Comparison of ENCODE assay signal across 9 cellular contexts in the genomic region with DNA sequence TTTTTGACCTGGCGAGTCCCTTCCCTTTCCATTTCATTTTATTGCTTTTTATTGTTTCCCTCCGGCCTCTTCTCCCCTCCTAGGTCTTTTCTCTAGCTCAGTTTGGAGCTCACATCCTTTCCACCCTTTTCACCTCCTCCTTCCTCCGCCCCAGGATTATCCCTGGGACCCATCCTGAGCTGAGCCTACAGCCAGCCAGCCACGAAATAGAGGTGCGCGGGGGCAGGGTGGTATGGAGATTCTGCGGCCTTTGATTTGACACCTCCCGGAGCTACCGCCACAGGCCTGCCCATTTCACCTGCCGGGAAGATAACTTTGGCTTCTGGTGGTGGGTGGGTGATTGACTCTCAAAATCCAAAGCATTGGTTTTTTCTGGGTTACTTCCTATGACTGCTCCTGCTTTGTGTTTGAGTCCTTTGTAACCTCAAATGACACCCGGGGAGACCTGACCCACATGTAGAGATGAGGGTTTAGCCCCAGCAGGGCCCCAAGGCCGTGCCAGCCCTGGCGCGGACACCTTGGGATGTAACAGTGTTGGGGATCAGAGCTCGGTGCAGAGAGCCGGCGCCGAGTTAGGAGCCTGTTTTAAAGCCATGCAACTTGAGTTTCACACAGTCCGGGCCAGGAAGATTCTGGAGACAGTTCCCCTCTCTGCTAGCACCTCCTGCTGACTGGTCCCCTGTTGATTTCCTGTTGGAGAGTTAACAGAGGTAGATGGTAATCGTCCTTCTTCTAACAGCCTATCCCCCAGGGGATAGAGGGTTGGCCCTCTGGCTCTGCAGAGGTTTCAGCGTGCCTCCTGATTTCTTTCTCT. TPM values are rescaled to one million over a fixed set of nuclear protein-coding genes. Genes with fewer than 3 reads are reported as not detected.
DNase-seq lines count a peak whose midpoint lies in the region; ATAC-seq, FAIRE-seq and TF ChIP-seq lines count a peak whose summit lies in the region.
"Had no signal": no experiment of that assay in that cellular context is flagged by ENCODE, and none has a peak within 500 bp of the region (broad histone marks: within the 10 kb centered on the region; RNA-seq: fewer than 3 reads in every experiment).

No MANE protein-coding gene starts in this region.

- dilution Hi-C loops in endothelial cell of umbilical vein (cut with MboI; ENCODE audit: extremely low pct_ligation_motif_present, low sequenced_read_pairs) = no loop called here

- TF ChIP-seq CTCF in endothelial cell of umbilical vein (IDR thresholded peaks at IDR 0.05; ENCODE audit: extremely low read depth in 1 of 2, insufficient read depth in 1 of 2, low read depth in 1 of 2, low read length in 2 of 2) = peak in 1 of 2 donors; percentile 22

- ATAC-seq in Right ventricle myocardium superior (ENCODE audit: poor library complexity) = no peak
- no peak for ATAC-seq in naive thymus-derived CD8-positive, alpha-beta T cell

- H3K79me2 ChIP-seq in endothelial cell of umbilical vein (ENCODE audit: control insufficient read depth, insufficient read depth, low read length) = peaks cover 65% of the 10 kb centered on the region

- peaks cover 22% of the 10 kb centered on the region for H3K27me3 Mint-ChIP-seq in IgD-negative memory B cell
- H3K27me3 Mint-ChIP-seq in activated CD4-positive, alpha-beta T cell treated with anti-CD3 and anti-CD28 coated beads, Interleukin-2, amount 10 ng/mL, durations not matched to agents 24 days and 14 days = no peaks in the 10 kb centered on the region
- peaks cover 0 to 28% (median 10%) of the 10 kb centered on the region in 5 donors for H3K27me3 Mint-ChIP-seq in naive thymus-derived CD8-positive, alpha-beta T cell

- TSS peak; percentile 34 for BruUV-seq in endothelial cell of umbilical vein (replicated peaks; lab: Mats Ljungman, UMichigan)

- no peaks in the 10 kb centered on the region for H3K36me3 ChIP-seq in endothelial cell of umbilical vein (ENCODE audit: control insufficient read depth in 2 of 2, extremely low read depth in 1 of 2, insufficient read depth in 2 of 2, low read length in 2 of 2)

- POLR2A ChIA-PET in endothelial cell of umbilical vein (lab: Charles Lee) = interaction anchor here (0.6 to 1.6 kb wide), 8 partner anchors 23 to 146 kb away, joined by 3 to 4 read pairs (median 3); no protein-coding TSS in a partner anchor
- POLR2A ChIA-PET in naive thymus-derived CD8-positive, alpha-beta T cell (lab: Charles Lee) = interaction anchor here (0.6 to 1.6 kb wide), 3 partner anchors 69 to 288 kb away, joined by 3 to 5 read pairs (median 4); a partner anchor contains a TSS

- H3K9me3 ChIP-seq in endothelial cell of umbilical vein (replicated peaks; ENCODE audit: control insufficient read depth, insufficient read depth, low read length) = no peaks in the 10 kb centered on the region

- peaks cover 29 to 48% (median 48%) of the 10 kb centered on the region in 3 donors for H3K4me1 Mint-ChIP-seq in IgD-negative memory B cell
- H3K4me1 Mint-ChIP-seq in activated CD4-positive, alpha-beta T cell treated with anti-CD3 and anti-CD28 coated beads, Interleukin-2, amount 10 ng/mL, durations not matched to agents 24 days and 14 days = peaks cover 60% of the 10 kb centered on the region
- peaks cover 24 to 72% (median 61%) of the 10 kb centered on the region in 4 donors for H3K4me1 Mint-ChIP-seq in naive thymus-derived CD8-positive, alpha-beta T cell

- H3K4me1 ChIP-seq in endothelial cell of umbilical vein (ENCODE audit: control insufficient read depth, extremely low read depth, insufficient read depth, low read length) = peaks cover 64% of the 10 kb centered on the region

- peaks cover 1% of the 10 kb centered on the region for H3K36me3 Mint-ChIP-seq in IgD-negative memory B cell
- H3K36me3 Mint-ChIP-seq in activated CD4-positive, alpha-beta T cell treated with anti-CD3 and anti-CD28 coated beads, Interleukin-2, amount 10 ng/mL, durations not matched to agents 24 days and 14 days (ENCODE audit: low read depth) = peaks cover 65% of the 10 kb centered on the region
- no peaks in the 10 kb centered on the region for H3K36me3 Mint-ChIP-seq in naive thymus-derived CD8-positive, alpha-beta T cell

- DNase-seq in Right ventricle myocardium superior (peak; percentile 52), cardiac septum (ENCODE audit: low spot score) (no peak), endothelial cell of umbilical vein (ENCODE audit: low read depth, low spot score) (peak; percentile 59), KG1 (lab: John Stamatoyannopoulos, UW) (no peak), NCI-H1092 (lab: John Stamatoyannopoulos, UW) (no peak)
- peak; percentile 85 for DNase-seq in activated CD4-positive, alpha-beta T cell treated with anti-CD3 and anti-CD28 coated beads, Interleukin-2, amount 10 ng/mL, durations not matched to agents 24 days and 14 days
- DNase-seq in naive thymus-derived CD8-positive, alpha-beta T cell = peak in 2 of 10 donors; percentile 4

- CTCF ChIA-PET in endothelial cell of umbilical vein (lab: Charles Lee) = interaction anchor here (0.7 to 16.9 kb wide), 20 partner anchors 14 to 192 kb away, joined by 3 to 268 read pairs (median 6); no protein-coding TSS in a partner anchor

- peak overlapping the region; percentile 92 for H3K27ac ChIP-seq in endothelial cell of umbilical vein (ENCODE audit: insufficient read depth, low read depth, low read length)

- peak; percentile 72 for FAIRE-seq in endothelial cell of umbilical vein (lab: Jason Lieb, UNC)
- FAIRE-seq: G401.6 had no signal

- H3K27ac Mint-ChIP-seq in IgD-negative memory B cell = peak overlapping the region; percentile 85 to 95 (median 85)
- peak overlapping the region; percentile 92 for H3K27ac Mint-ChIP-seq in activated CD4-positive, alpha-beta T cell treated with anti-CD3 and anti-CD28 coated beads, Interleukin-2, amount 10 ng/mL, durations not matched to agents 24 days and 14 days
- peak overlapping the region in 9 of 10 donors; percentile 32 to 86 (median 66) for H3K27ac Mint-ChIP-seq in naive thymus-derived CD8-positive, alpha-beta T cell

- peak overlapping the region; percentile 77 to 95 (median 87) for H3K4me3 Mint-ChIP-seq in IgD-negative memory B cell
- H3K4me3 Mint-ChIP-seq in activated CD4-positive, alpha-beta T cell treated with anti-CD3 and anti-CD28 coated beads, Interleukin-2, amount 10 ng/mL, durations not matched to agents 24 days and 14 days = peak overlapping the region; percentile 99
- peak overlapping the region; percentile 65 to 93 (median 88) for H3K4me3 Mint-ChIP-seq in naive thymus-derived CD8-positive, alpha-beta T cell

- intact Hi-C loops in Right ventricle myocardium superior (cut with DNase I) = loop anchor here (2.0 kb wide), 1 partner anchor 144 kb away; no protein-coding TSS in a partner anchor
- intact Hi-C loops in cardiac septum (cut with DNase I) = loop anchor here (1.0 to 5.0 kb wide), 3 partner anchors 48 to 143 kb away; a partner anchor contains a TSS
- intact Hi-C loops in activated CD4-positive, alpha-beta T cell treated with anti-CD3 and anti-CD28 coated beads, Interleukin-2, amount 10 ng/mL, durations not matched to agents 24 days and 14 days (cut with micrococcal nuclease) = loop anchor here (1.0 to 5.0 kb wide), 6 partner anchors 37 to 287 kb away; no protein-coding TSS in a partner anchor
- intact Hi-C loops in endothelial cell of umbilical vein (cut with micrococcal nuclease) = loop anchor here (5.0 kb wide), 1 partner anchor 87 kb away; no protein-coding TSS in a partner anchor

- TF ChIP-seq POLR2A in endothelial cell of umbilical vein (IDR thresholded peaks at IDR 0.05; ENCODE audit: low read depth, low read length) = no peak

- peak overlapping the region; percentile 58 to 81 (median 77) for H3K4me3 ChIP-seq in endothelial cell of umbilical vein (replicated peaks in 1 of 3; ENCODE audit: insufficient read depth in 1 of 3, low read depth in 1 of 3, low read length in 3 of 3)

- H3K9me3 Mint-ChIP-seq in IgD-negative memory B cell = no peaks in the 10 kb centered on the region
- no peaks in the 10 kb centered on the region for H3K9me3 Mint-ChIP-seq in activated CD4-positive, alpha-beta T cell treated with anti-CD3 and anti-CD28 coated beads, Interleukin-2, amount 10 ng/mL, durations not matched to agents 24 days and 14 days
- no peaks in the 10 kb centered on the region for H3K9me3 Mint-ChIP-seq in naive thymus-derived CD8-positive, alpha-beta T cell

- peak overlapping the region; percentile 91 for H3K4me2 ChIP-seq in endothelial cell of umbilical vein (ENCODE audit: insufficient read depth, low read length)

- H2AFZ ChIP-seq in endothelial cell of umbilical vein (ENCODE audit: low read depth, low read length) = no peak overlapping the region

- peak overlapping the region; percentile 96 for H3K9ac ChIP-seq in endothelial cell of umbilical vein (replicated peaks; ENCODE audit: extremely low read depth, insufficient read depth, low read length)

- no peaks in the 10 kb centered on the region for H4K20me1 ChIP-seq in endothelial cell of umbilical vein (replicated peaks; ENCODE audit: control insufficient read depth, extremely low read depth, insufficient read depth, low read length)

- H3K9me1 ChIP-seq in endothelial cell of umbilical vein (replicated peaks; ENCODE audit: control insufficient read depth, extremely low read depth, insufficient read depth, low read length) = no peaks in the 10 kb centered on the region

- H3K27me3 ChIP-seq in endothelial cell of umbilical vein (ENCODE audit: control insufficient read depth in 2 of 2, insufficient read depth in 2 of 2, low read length in 2 of 2) = no peaks in the 10 kb centered on the region

TF ChIP-seq in endothelial cell of umbilical vein, 7 proteins besides CTCF, POLR2A, EP300 and RAD21:
- TF ChIP-seq MYC (IDR thresholded peaks at IDR 0.05; ENCODE audit: low read depth, low read length) = no peak
- TF ChIP-seq GATA2 (IDR thresholded peaks at IDR 0.05; ENCODE audit: insufficient read depth, insufficient read length, low read depth, low read length) = peak; percentile 53
TF ChIP-seq in endothelial cell of umbilical vein: peak in this region for 1.

RNA-seq across cellular contexts. Expression of a gene that starts 1.5 kb away (rescaled TPM):
- total RNA-seq in Right ventricle myocardium superior (6.8 TPM), cardiac septum (29.4 TPM), endothelial cell of umbilical vein (12.2 and 12.6 TPM in 2 replicates)
- polyA plus RNA-seq in IgD-negative memory B cell (3.7 TPM), endothelial cell of umbilical vein (17.5 and 25.2 TPM in 2 replicates)
- total RNA-seq in activated CD4-positive, alpha-beta T cell treated with anti-CD3 and anti-CD28 coated beads, Interleukin-2, amount 10 ng/mL, durations not matched to agents 24 days and 14 days = 76.0 and 79.9 TPM in 2 replicates
- polyA plus RNA-seq in endothelial cell of umbilical vein (2011; cell fraction: cytosol; rRNA removed) = 24.1 and 27.8 TPM in 2 replicates
- 49.2 and 70.2 TPM in 2 replicates for polyA plus RNA-seq in endothelial cell of umbilical vein (2011; cell fraction: nucleus; rRNA removed)
- polyA plus RNA-seq in endothelial cell of umbilical vein (2012) = 16.4 and 20.9 TPM in 2 replicates
- polyA minus RNA-seq in endothelial cell of umbilical vein = 29.2 and 38.4 TPM in 2 replicates
- polyA minus RNA-seq in endothelial cell of umbilical vein (2011; cell fraction: cytosol; rRNA and poly(A)+ RNA removed) = 32.1 TPM
- 53.7 and 58.1 TPM in 2 replicates for polyA minus RNA-seq in endothelial cell of umbilical vein (2011; cell fraction: nucleus; rRNA and poly(A)+ RNA removed)
- 1 to 10 TPM; 1.1 to 1.2 TPM for total RNA-seq in naive thymus-derived CD8-positive, alpha-beta T cell
- 1 to 10 TPM in 1 of 3 donors, under 1 TPM in 2; 0.13 to 2.7 (median 0.44) TPM for polyA plus RNA-seq in naive thymus-derived CD8-positive, alpha-beta T cell

Comparison
In these comparisons a context has a peak if more than half of its experiments do, and no peak if none do; other contexts are left out.
1. DNase-seq: peak in Right ventricle myocardium superior (single experiment), activated CD4-positive, alpha-beta T cell treated with anti-CD3 and anti-CD28 coated beads, Interleukin-2, amount 10 ng/mL, durations not matched to agents 24 days and 14 days (single experiment) and endothelial cell of umbilical vein (single experiment); none in cardiac septum (single experiment), KG1 (single experiment) and NCI-H1092 (single experiment).
2. Peak in every context shown above with its lines, with median percentiles within 50 percentile points of each other: H3K27ac Mint-ChIP-seq and H3K4me3 Mint-ChIP-seq.